ENCODE assay signal across 8 cellular contexts in the genomic region with DNA sequence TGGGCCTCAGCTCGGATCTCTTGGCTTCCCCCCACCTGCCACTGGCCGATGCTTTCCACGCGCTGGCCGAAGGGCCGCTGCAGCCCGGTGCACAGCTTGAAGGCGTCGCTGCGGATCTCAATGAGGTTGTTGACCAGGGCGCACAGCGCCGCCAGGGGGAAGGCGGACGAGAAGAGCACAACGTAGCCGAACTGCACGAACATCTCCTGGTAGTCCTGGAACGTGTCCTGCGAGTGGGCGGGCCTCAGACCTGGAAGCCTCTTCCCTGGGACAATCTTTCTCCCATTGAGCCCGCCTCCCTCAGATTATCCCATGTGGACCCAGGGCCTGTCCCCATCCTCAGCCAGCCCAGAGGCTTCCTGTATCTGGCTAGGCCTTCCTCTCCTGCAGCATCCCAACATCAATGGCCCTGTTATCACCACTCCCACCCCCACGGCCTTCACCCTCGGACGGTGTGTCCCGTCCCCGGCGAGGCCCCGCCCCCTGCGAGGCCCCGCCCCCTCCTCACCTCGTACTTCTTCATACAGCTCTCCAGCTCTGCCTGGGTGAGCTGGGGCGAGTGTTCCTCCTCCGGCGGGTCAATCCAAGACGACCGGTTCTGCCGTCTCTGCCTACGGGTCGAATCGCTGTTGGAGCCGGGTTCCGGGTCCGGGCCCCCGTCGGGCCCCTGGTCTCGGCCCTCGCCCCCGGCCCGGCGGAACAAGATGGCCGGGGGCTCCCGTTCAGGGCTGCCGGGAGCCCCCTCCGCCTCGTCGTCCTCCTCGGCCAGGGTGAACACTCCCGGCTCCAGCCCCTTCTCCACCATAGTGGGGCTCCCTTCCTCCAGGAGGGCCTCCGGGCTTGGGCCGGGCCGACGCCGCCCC. TPM values are rescaled to one million over a fixed set of nuclear protein-coding genes. Genes with fewer than 3 reads are reported as not detected.
DNase-seq lines count a peak whose midpoint lies in the region; ATAC-seq and TF ChIP-seq lines count a peak whose summit lies in the region.

No MANE protein-coding gene starts in this region.

- TF ChIP-seq CTCF in gastrocnemius medialis (IDR thresholded peaks at IDR 0.05 in 4 of 5, conservative IDR thresholded peaks at IDR 0.05 in 1 of 5): no peak

- peaks cover 9% of the 10 kb centered on the region for H3K27me3 Mint-ChIP-seq in activated CD4-positive, alpha-beta T cell treated with anti-CD3 and anti-CD28 coated beads, Interleukin-2, amount 10 ng/mL, durations not matched to agents 24 days and 14 days
- no peaks in the 10 kb centered on the region for H3K27me3 Mint-ChIP-seq in effector memory CD8-positive, alpha-beta T cell
- H3K27me3 Mint-ChIP-seq in naive thymus-derived CD4-positive, alpha-beta T cell: peaks cover 0 to 12% (median 0%) of the 10 kb centered on the region in 5 donors

- H3K27me3 ChIP-seq in HUES48 (ENCODE audit: control insufficient read depth, insufficient read depth, low read length): no peaks in the 10 kb centered on the region; the same call in 1 of the 2 replicates
- no peaks in the 10 kb centered on the region for H3K27me3 ChIP-seq in naive thymus-derived CD4-positive, alpha-beta T cell (ENCODE audit: control insufficient read depth in 2 of 2, insufficient read depth in 2 of 2, low read length in 2 of 2)
- no peaks in the 10 kb centered on the region for H3K27me3 ChIP-seq in gastrocnemius medialis

- H3K9me3 ChIP-seq in HUES48 (ENCODE audit: control insufficient read depth, insufficient read depth, low read length): no peaks in the 10 kb centered on the region
- no peaks in the 10 kb centered on the region for H3K9me3 ChIP-seq in naive thymus-derived CD4-positive, alpha-beta T cell (ENCODE audit: control insufficient read depth in 2 of 3, low read length in 3 of 3)
- H3K9me3 ChIP-seq in gastrocnemius medialis: no peaks in the 10 kb centered on the region

- H3K4me3 ChIP-seq in HUES48 (ENCODE audit: low read depth, low read length) (peak overlapping the region; percentile 65), gastrocnemius medialis (no peak overlapping the region)
- H3K4me3 ChIP-seq in naive thymus-derived CD4-positive, alpha-beta T cell (ENCODE audit: low read length): peak overlapping the region; percentile 71

- no peak for TF ChIP-seq POLR2A in gastrocnemius medialis (IDR thresholded peaks at IDR 0.05)

- in situ Hi-C loops in gastrocnemius medialis (cut with MboI; ENCODE audit: low sequenced_read_pairs in 4 of 4): no loop called here

- H3K4me1 ChIP-seq in HUES48 (ENCODE audit: control insufficient read depth, insufficient read depth, low read length) (0 out of 2 replicates have a peak, but pooled peaks cover 3% of the 10 kb centered on the region), gastrocnemius medialis (no peaks in the 10 kb centered on the region)
- H3K4me1 ChIP-seq in naive thymus-derived CD4-positive, alpha-beta T cell (ENCODE audit: control insufficient read depth in 2 of 2, insufficient read depth in 2 of 2, low read length in 2 of 2): peaks cover 6 to 7% of the 10 kb centered on the region in 2 donors

- CTCF ChIA-PET in naive thymus-derived CD4-positive, alpha-beta T cell (lab: Charles Lee): interaction anchor here (0.6 to 1.7 kb wide), 2 partner anchors 14 to 36 kb away, joined by 3 to 4 read pairs; no protein-coding TSS in a partner anchor

- peak overlapping the region; percentile 45; the same call in 1 of the 2 replicates for H3K9ac ChIP-seq in HUES48 (ENCODE audit: low read depth, low read length)

- peaks cover 22% of the 10 kb centered on the region for H3K36me3 ChIP-seq in HUES48 (ENCODE audit: control insufficient read depth, insufficient read depth, low read length)
- peaks cover 0 to 4% (median 0%) of the 10 kb centered on the region in 3 experiments for H3K36me3 ChIP-seq in naive thymus-derived CD4-positive, alpha-beta T cell (ENCODE audit: control insufficient read depth in 2 of 3, insufficient read depth in 3 of 3, low read length in 3 of 3)
- H3K36me3 ChIP-seq in gastrocnemius medialis: no peaks in the 10 kb centered on the region

- peaks cover 7% of the 10 kb centered on the region for H3K4me1 Mint-ChIP-seq in activated CD4-positive, alpha-beta T cell treated with anti-CD3 and anti-CD28 coated beads, Interleukin-2, amount 10 ng/mL, durations not matched to agents 24 days and 14 days
- peaks cover 7 to 8% of the 10 kb centered on the region in 2 donors for H3K4me1 Mint-ChIP-seq in effector memory CD8-positive, alpha-beta T cell (ENCODE audit: low read depth in 2 of 2)
- H3K4me1 Mint-ChIP-seq in naive thymus-derived CD4-positive, alpha-beta T cell: peaks cover 7 to 28% (median 15%) of the 10 kb centered on the region in 7 donors

- no peaks in the 10 kb centered on the region for H3K9me3 Mint-ChIP-seq in activated CD4-positive, alpha-beta T cell treated with anti-CD3 and anti-CD28 coated beads, Interleukin-2, amount 10 ng/mL, durations not matched to agents 24 days and 14 days
- no peaks in the 10 kb centered on the region for H3K9me3 Mint-ChIP-seq in effector memory CD8-positive, alpha-beta T cell
- H3K9me3 Mint-ChIP-seq in naive thymus-derived CD4-positive, alpha-beta T cell: peaks cover 0 to 3% (median 0%) of the 10 kb centered on the region in 11 donors

- H3K27ac Mint-ChIP-seq in activated CD4-positive, alpha-beta T cell treated with anti-CD3 and anti-CD28 coated beads, Interleukin-2, amount 10 ng/mL, durations not matched to agents 24 days and 14 days: peak overlapping the region; percentile 51
- peak overlapping the region in 1 of 2 donors; percentile 41 for H3K27ac Mint-ChIP-seq in effector memory CD8-positive, alpha-beta T cell
- H3K27ac Mint-ChIP-seq in naive thymus-derived CD4-positive, alpha-beta T cell: peak overlapping the region in 7 of 9 donors; percentile 48 to 84 (median 76)

- peak; percentile 75 for ATAC-seq in effector memory CD8-positive, alpha-beta T cell (replicated peaks)
- ATAC-seq in naive thymus-derived CD4-positive, alpha-beta T cell: peak; percentile 79
- ATAC-seq in gastrocnemius medialis: no peak

- H3K36me3 Mint-ChIP-seq in activated CD4-positive, alpha-beta T cell treated with anti-CD3 and anti-CD28 coated beads, Interleukin-2, amount 10 ng/mL, durations not matched to agents 24 days and 14 days (ENCODE audit: low read depth): peaks cover 8% of the 10 kb centered on the region
- H3K36me3 Mint-ChIP-seq in effector memory CD8-positive, alpha-beta T cell (ENCODE audit: insufficient read depth): no peaks in the 10 kb centered on the region
- H3K36me3 Mint-ChIP-seq in naive thymus-derived CD4-positive, alpha-beta T cell: peaks cover 0 to 16% (median 3%) of the 10 kb centered on the region in 5 donors

- peak overlapping the region; percentile 89 for H3K27ac ChIP-seq in HUES48 (ENCODE audit: low read depth, low read length)
- peak overlapping the region; percentile 84 for H3K27ac ChIP-seq in naive thymus-derived CD4-positive, alpha-beta T cell (ENCODE audit: low read depth, low read length)
- no peak overlapping the region for H3K27ac ChIP-seq in gastrocnemius medialis

- POLR2A ChIA-PET in naive thymus-derived CD4-positive, alpha-beta T cell (lab: Charles Lee): interaction anchor here (0.7 to 6.6 kb wide), 5 partner anchors 11 to 102 kb away, joined by 3 to 36 read pairs (median 5); partner anchors contain the start of genes DDA1 and MRPL34

- DNase-seq in activated CD4-positive, alpha-beta T cell treated with anti-CD3 and anti-CD28 coated beads, Interleukin-2, amount 10 ng/mL, durations not matched to agents 24 days and 14 days: peak; percentile 79
- no peak for DNase-seq in effector memory CD8-positive, alpha-beta T cell
- DNase-seq in naive thymus-derived CD4-positive, alpha-beta T cell: peak in 8 of 9 donors; percentile 35 to 61 (median 50)
- no peak for DNase-seq in AML-193 (lab: John Stamatoyannopoulos, UW)
- no peak for DNase-seq in NCI-H345 (lab: John Stamatoyannopoulos, UW)
- DNase-seq in glomerular visceral epithelial cell (ENCODE audit: extremely low spot score): no peak
- no peak for DNase-seq in gastrocnemius medialis

- intact Hi-C loops in activated CD4-positive, alpha-beta T cell treated with anti-CD3 and anti-CD28 coated beads, Interleukin-2, amount 10 ng/mL, durations not matched to agents 24 days and 14 days (cut with micrococcal nuclease): no loop called here
- intact Hi-C loops in naive thymus-derived CD4-positive, alpha-beta T cell (cut with micrococcal nuclease): loop anchor here in 1 of 2 donors (1.0 to 2.0 kb wide), 5 partner anchors 9 to 36 kb away; partner anchors contain the start of genes DDA1, GTPBP3 and MRPL34
- intact Hi-C loops in gastrocnemius medialis (cut with DNase I; ENCODE audit: low total_unique reads): no loop called here

- peak overlapping the region; percentile 71 for H3K4me3 Mint-ChIP-seq in activated CD4-positive, alpha-beta T cell treated with anti-CD3 and anti-CD28 coated beads, Interleukin-2, amount 10 ng/mL, durations not matched to agents 24 days and 14 days
- H3K4me3 Mint-ChIP-seq in effector memory CD8-positive, alpha-beta T cell: peak overlapping the region; percentile 76 to 83
- H3K4me3 Mint-ChIP-seq in naive thymus-derived CD4-positive, alpha-beta T cell: peak overlapping the region; percentile 71 to 85 (median 81)

RNA-seq across cellular contexts. Expression of gene ANO8, which starts 6.8 kb away (rescaled TPM):
- total RNA-seq in activated CD4-positive, alpha-beta T cell treated with anti-CD3 and anti-CD28 coated beads, Interleukin-2, amount 10 ng/mL, durations not matched to agents 24 days and 14 days: 6.6 and 7.1 TPM in 2 replicates
- 10 to 100 TPM; 12.9 to 22.3 (median 16.9) TPM for total RNA-seq in naive thymus-derived CD4-positive, alpha-beta T cell
- under 1 TPM; 0.26 to 0.30 TPM for polyA plus RNA-seq in naive thymus-derived CD4-positive, alpha-beta T cell
- 10 to 100 TPM in 2 of 4 donors, 1 to 10 TPM in 2; 6.2 to 24.5 (median 9.9) TPM for total RNA-seq in gastrocnemius medialis

RNA-seq across cellular contexts. Expression of gene GTPBP3, which starts 9.5 kb away (rescaled TPM):
- total RNA-seq in activated CD4-positive, alpha-beta T cell treated with anti-CD3 and anti-CD28 coated beads, Interleukin-2, amount 10 ng/mL, durations not matched to agents 24 days and 14 days: 69.9 and 70.3 TPM in 2 replicates
- total RNA-seq in naive thymus-derived CD4-positive, alpha-beta T cell: 10 to 100 TPM; 29.6 to 59.8 (median 40.4) TPM
- 10 to 100 TPM in 1 of 2 donors, 1 to 10 TPM in 1; 5.1 to 15.9 TPM for polyA plus RNA-seq in naive thymus-derived CD4-positive, alpha-beta T cell
- 10 to 100 TPM in 3 of 4 donors, 1 to 10 TPM in 1; 6.7 to 21.3 (median 11.1) TPM for total RNA-seq in gastrocnemius medialis

RNA-seq across cellular contexts. Expression of gene DDA1, which starts 18.5 kb away (rescaled TPM):
- 37.9 and 38.2 TPM in 2 replicates for total RNA-seq in activated CD4-positive, alpha-beta T cell treated with anti-CD3 and anti-CD28 coated beads, Interleukin-2, amount 10 ng/mL, durations not matched to agents 24 days and 14 days
- 10 to 100 TPM; 31.6 to 41.9 (median 39.5) TPM for total RNA-seq in naive thymus-derived CD4-positive, alpha-beta T cell
- 10 to 100 TPM; 19.7 to 30.9 TPM for polyA plus RNA-seq in naive thymus-derived CD4-positive, alpha-beta T cell
- 10 to 100 TPM; 18.7 to 40.0 (median 27.0) TPM for total RNA-seq in gastrocnemius medialis

RNA-seq across cellular contexts. Expression of gene MRPL34, which starts 22.2 kb away (rescaled TPM):
- total RNA-seq in activated CD4-positive, alpha-beta T cell treated with anti-CD3 and anti-CD28 coated beads, Interleukin-2, amount 10 ng/mL, durations not matched to agents 24 days and 14 days: 101 and 103 TPM in 2 replicates
- total RNA-seq in naive thymus-derived CD4-positive, alpha-beta T cell: 10 to 100 TPM; 37.0 to 76.0 (median 73.3) TPM
- polyA plus RNA-seq in naive thymus-derived CD4-positive, alpha-beta T cell: 100 to 1,000 TPM; 203 to 217 TPM
- total RNA-seq in gastrocnemius medialis: 100 to 1,000 TPM; 145 to 369 (median 249) TPM

RNA-seq across cellular contexts. Expression of gene ABHD8, which starts 24.7 kb away (rescaled TPM):
- total RNA-seq in activated CD4-positive, alpha-beta T cell treated with anti-CD3 and anti-CD28 coated beads, Interleukin-2, amount 10 ng/mL, durations not matched to agents 24 days and 14 days: 5.6 and 6.5 TPM in 2 replicates
- total RNA-seq in naive thymus-derived CD4-positive, alpha-beta T cell: 10 to 100 TPM in 2 of 5 experiments, 1 to 10 TPM in 3; 7.0 to 12.3 (median 9.5) TPM
- 10 to 100 TPM in 1 of 2 donors, 1 to 10 TPM in 1; 7.5 to 12.4 TPM for polyA plus RNA-seq in naive thymus-derived CD4-positive, alpha-beta T cell
- total RNA-seq in gastrocnemius medialis: 10 to 100 TPM; 12.2 to 25.0 (median 19.8) TPM

Comparison
In these comparisons a context has a peak if more than half of its experiments do, and no peak if none do; other contexts are left out.
1. H3K27ac ChIP-seq: peak in HUES48 (single experiment) and naive thymus-derived CD4-positive, alpha-beta T cell (single experiment); none in gastrocnemius medialis (0 of 4).
2. H3K4me3 ChIP-seq: peak in HUES48 (single experiment) and naive thymus-derived CD4-positive, alpha-beta T cell (single experiment); none in gastrocnemius medialis (0 of 4).
3. DNase-seq: peak in activated CD4-positive, alpha-beta T cell treated with anti-CD3 and anti-CD28 coated beads, Interleukin-2, amount 10 ng/mL, durations not matched to agents 24 days and 14 days (single experiment) and naive thymus-derived CD4-positive, alpha-beta T cell (8 of 9); none in effector memory CD8-positive, alpha-beta T cell (0 of 3), AML-193 (0 of 2), NCI-H345 (single experiment), glomerular visceral epithelial cell (single experiment) and gastrocnemius medialis (0 of 2).
4. ATAC-seq: peak in effector memory CD8-positive, alpha-beta T cell (single experiment) and naive thymus-derived CD4-positive, alpha-beta T cell (single experiment); none in gastrocnemius medialis (0 of 2).
5. Peak in every context shown above with its lines, with median percentiles within 50 percentile points of each other: H3K4me3 Mint-ChIP-seq.